ENCODE assay signal across 7 cellular contexts in the genomic region with DNA sequence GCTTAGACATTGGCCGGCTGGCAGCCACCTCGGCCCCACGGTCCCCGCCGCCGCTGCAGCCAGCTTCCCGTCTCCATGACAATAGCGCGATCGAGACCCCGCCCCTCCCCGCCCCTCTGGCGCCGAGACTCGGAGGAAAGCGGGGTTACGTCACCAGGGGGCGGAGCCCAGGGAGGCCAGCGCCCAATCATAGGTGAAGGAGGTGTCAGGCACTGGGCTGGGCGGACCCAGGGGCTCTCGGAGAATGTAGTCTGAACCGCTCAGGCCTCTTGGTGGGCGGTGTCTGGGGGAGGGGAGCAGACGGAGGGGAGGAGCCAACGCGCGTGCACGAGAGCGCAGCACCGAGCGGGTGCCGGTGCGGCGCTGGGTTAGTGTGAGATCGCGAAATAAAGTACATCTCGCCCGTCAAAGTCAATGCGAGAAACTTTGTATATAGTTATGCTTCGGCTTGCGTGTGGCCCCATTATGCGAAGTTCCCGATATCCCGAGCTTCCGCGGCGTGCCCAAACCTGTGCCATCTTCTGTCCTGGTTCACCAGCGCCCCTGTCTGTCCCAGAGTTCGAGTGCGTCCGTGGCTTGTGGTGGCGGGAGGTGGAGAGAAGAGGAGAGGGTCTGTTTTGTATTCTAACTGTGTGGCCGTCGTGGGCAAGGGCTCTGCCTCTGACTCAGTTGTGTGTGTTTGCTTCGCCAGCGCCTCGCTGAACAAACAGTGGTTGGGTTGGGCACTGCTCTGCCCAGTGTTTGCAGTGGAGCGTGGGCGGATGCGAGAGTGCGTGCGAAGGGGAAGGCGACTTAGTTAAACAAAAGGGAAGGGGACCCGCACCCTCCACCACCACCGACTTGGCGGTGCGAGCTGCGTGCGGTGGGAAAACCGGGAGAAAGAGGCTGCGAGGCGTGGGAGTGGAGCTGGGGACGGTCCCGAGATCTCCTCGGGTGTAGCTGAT. TPM values are rescaled to one million over a fixed set of nuclear protein-coding genes. Genes with fewer than 3 reads are reported as not detected.
DNase-seq lines count a peak whose midpoint lies in the region; ATAC-seq and TF ChIP-seq lines count a peak whose summit lies in the region.

No MANE protein-coding gene starts in this region.

- intact Hi-C loops in gastrocnemius medialis (cut with DNase I; ENCODE audit: low total_unique reads): loop anchor here (1.0 to 10.0 kb wide), 5 partner anchors 325 to 1427 kb away; partner anchors contain the start of genes AKTIP, FTO and IRX3

- DNase-seq in NCI-H187 treated with DMSO at 0.1 percent for 48 hours (lab: John Stamatoyannopoulos, UW) (peak; percentile 81), T1000 (lab: John Stamatoyannopoulos, UW) (peak; percentile 97), astrocyte of the spinal cord (ENCODE audit: low read depth, low spot score) (peak; percentile 99), iPS DF 19.7 (ENCODE audit: low read depth, low spot score) (peak; percentile 86), gastrocnemius medialis (peak; percentile 96)

- in situ Hi-C loops in astrocyte of the spinal cord (cut with HindIII; ENCODE audit: low sequenced_read_pairs) (loop anchor here (25.0 kb wide), 1 partner anchor 642 kb away; the partner anchor contains the start of gene IRX3), gastrocnemius medialis (cut with MboI; ENCODE audit: low sequenced_read_pairs in 4 of 4) (loop anchor here in 1 of 4 donors (25.0 kb wide), 2 partner anchors 642 to 742 kb away; partner anchors contain the start of gene IRX3)

- TF ChIP-seq CTCF in astrocyte of the spinal cord (IDR thresholded peaks at IDR 0.05; ENCODE audit: low read depth, low read length): peak; percentile 27
- TF ChIP-seq CTCF in gastrocnemius medialis (IDR thresholded peaks at IDR 0.05 in 4 of 5, conservative IDR thresholded peaks at IDR 0.05 in 1 of 5): no peak

- ATAC-seq in GM18502 (IDR thresholded peaks at IDR 0.05; ENCODE audit: poor library complexity, unreplicated experiment): peak; percentile 93
- ATAC-seq in HG02970 (IDR thresholded peaks at IDR 0.05; ENCODE audit: low FRiP score, unreplicated experiment): peak; percentile 92
- ATAC-seq in gastrocnemius medialis: peak; percentile 86 to 90

- peak; percentile 74 to 90 for TF ChIP-seq POLR2A in gastrocnemius medialis (IDR thresholded peaks at IDR 0.05)

- peak overlapping the region; percentile 74 to 90 (median 78) for H3K27ac ChIP-seq in gastrocnemius medialis

- H3K27me3 ChIP-seq in gastrocnemius medialis: peaks cover 51 to 80% (median 80%) of the 10 kb centered on the region in 3 donors

- peaks cover 6 to 20% of the 10 kb centered on the region in 2 donors for H3K4me1 ChIP-seq in gastrocnemius medialis

- no peaks in the 10 kb centered on the region for H3K9me3 ChIP-seq in gastrocnemius medialis

- H3K4me3 ChIP-seq in astrocyte of the spinal cord (ENCODE audit: low read depth, low read length) (peak overlapping the region; percentile 73), gastrocnemius medialis (peak overlapping the region; percentile 62 to 68 (median 66))

- no peaks in the 10 kb centered on the region for H3K36me3 ChIP-seq in gastrocnemius medialis

RNA-seq across cellular contexts. Expression of gene IRX5, which starts 1.3 kb away (rescaled TPM):
- 1 to 10 TPM in 3 of 4 donors, under 1 TPM in 1; 0.20 to 4.1 (median 2.6) TPM for total RNA-seq in gastrocnemius medialis

Comparison
In these comparisons a context has a peak if more than half of its experiments do, and no peak if none do; other contexts are left out.
1. Peak in every context shown above with its lines: DNase-seq, ATAC-seq, H3K4me3 ChIP-seq and H3K27ac ChIP-seq.